In the genomic region with DNA sequence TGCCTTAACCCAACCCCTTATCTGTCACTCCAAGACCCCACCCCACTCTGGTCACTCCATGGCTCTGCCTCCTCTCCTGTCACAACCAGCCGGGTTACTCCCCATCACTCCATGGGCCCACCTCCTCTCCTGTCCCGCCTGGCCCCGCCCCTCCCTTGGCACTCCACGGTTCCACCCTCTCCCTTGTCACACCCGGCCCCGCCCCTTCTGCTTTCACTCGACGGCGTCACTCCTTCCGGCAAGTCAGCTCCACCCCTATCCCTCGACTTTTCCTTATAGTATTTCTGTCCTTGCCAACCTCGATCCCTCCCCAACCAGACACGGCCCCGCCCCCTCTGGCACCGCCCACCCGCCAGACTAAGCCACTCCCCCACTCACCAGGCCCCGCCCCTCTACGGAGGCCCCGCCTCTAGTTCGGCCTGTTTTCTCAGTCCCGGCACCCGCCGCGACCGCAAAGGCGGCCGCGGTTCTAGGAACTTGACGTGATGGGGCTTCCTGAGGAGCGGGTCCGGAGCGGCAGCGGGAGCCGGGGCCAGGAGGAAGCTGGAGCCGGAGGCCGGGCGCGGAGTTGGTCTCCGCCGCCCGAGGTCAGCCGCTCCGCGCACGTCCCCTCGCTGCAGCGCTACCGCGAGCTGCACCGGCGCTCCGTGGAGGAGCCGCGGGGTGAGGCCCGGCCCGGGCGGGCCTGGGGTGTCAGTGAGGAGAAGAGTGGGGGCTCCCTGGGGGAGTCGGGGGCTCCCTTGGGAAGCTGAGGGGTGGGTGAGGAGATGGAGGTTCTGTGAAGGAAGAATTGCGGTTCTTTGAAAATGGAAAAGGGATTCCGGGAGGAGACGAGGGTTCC, we compare ENCODE assay signal across 8 cellular contexts. TPM values are rescaled to one million over a fixed set of nuclear protein-coding genes. Genes with fewer than 3 reads are reported as not detected.
DNase-seq lines count a peak whose midpoint lies in the region; ATAC-seq and TF ChIP-seq lines count a peak whose summit lies in the region.

A gene with protein sequence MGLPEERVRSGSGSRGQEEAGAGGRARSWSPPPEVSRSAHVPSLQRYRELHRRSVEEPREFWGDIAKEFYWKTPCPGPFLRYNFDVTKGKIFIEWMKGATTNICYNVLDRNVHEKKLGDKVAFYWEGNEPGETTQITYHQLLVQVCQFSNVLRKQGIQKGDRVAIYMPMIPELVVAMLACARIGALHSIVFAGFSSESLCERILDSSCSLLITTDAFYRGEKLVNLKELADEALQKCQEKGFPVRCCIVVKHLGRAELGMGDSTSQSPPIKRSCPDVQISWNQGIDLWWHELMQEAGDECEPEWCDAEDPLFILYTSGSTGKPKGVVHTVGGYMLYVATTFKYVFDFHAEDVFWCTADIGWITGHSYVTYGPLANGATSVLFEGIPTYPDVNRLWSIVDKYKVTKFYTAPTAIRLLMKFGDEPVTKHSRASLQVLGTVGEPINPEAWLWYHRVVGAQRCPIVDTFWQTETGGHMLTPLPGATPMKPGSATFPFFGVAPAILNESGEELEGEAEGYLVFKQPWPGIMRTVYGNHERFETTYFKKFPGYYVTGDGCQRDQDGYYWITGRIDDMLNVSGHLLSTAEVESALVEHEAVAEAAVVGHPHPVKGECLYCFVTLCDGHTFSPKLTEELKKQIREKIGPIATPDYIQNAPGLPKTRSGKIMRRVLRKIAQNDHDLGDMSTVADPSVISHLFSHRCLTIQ (plus strand): TSS at position 452 of the 841 bp plus-strand sequence. CDS start 34 bp downstream, at position 486.

- H3K4me3 ChIP-seq in Panc1 (ENCODE audit: low read depth in 2 of 2, low read length in 2 of 2): peak within 1 kb of the TSS; percentile 71 to 91
- H3K4me3 ChIP-seq in muscle layer of colon (ENCODE audit: low read depth in 1 of 2, low read length in 2 of 2): peak within 1 kb of the TSS; percentile 85 to 93

- peak within 1 kb of the TSS; percentile 91 for H3K9ac ChIP-seq in muscle layer of colon (ENCODE audit: low read length)

- H3K27me3 ChIP-seq in Panc1 (ENCODE audit: control insufficient read depth, insufficient read depth, low read length) (no peaks in the 10 kb centered on the region), muscle layer of colon (ENCODE audit: control insufficient read depth in 1 of 2, insufficient read depth in 2 of 2, low read length in 2 of 2) (no peaks in the 10 kb centered on the region)

- no peak for TF ChIP-seq CTCF in Panc1 (IDR thresholded peaks at IDR 0.05)

- H3K27ac ChIP-seq in Panc1 (ENCODE audit: low read length) (peak within 1 kb of the TSS; percentile 67), muscle layer of colon (ENCODE audit: low read depth, low read length) (peak within 1 kb of the TSS; percentile 80)

- ATAC-seq in GM21529 (IDR thresholded peaks at IDR 0.05; ENCODE audit: unreplicated experiment): peak; percentile 71
- peak; percentile 90 for ATAC-seq in Panc1
- peak; percentile 93 for ATAC-seq in esophagus mucosa

- in situ Hi-C loops in KBM-7 (cut with MboI; ENCODE audit: low pct_unique_long_range_greater_than_20kb, low sequenced_read_pairs) (no loop called here), Panc1 (cut with HindIII; ENCODE audit: low pct_unique_long_range_greater_than_20kb, low sequenced_read_pairs) (no loop called here)

- H3K36me3 ChIP-seq in Panc1 (ENCODE audit: control insufficient read depth, insufficient read depth, low read length) (no peaks in the 10 kb centered on the region), muscle layer of colon (ENCODE audit: insufficient read depth, low read length) (no peaks in the 10 kb centered on the region)

- peaks cover 12% of the 10 kb centered on the region for H3K4me1 ChIP-seq in Panc1 (ENCODE audit: control insufficient read depth, insufficient read depth, low read length)
- peaks cover 39% of the 10 kb centered on the region for H3K4me1 ChIP-seq in muscle layer of colon (ENCODE audit: insufficient read depth, low read length)

- POLR2A ChIA-PET in Panc1 (lab: Charles Lee): interaction anchor here (0.5 to 0.7 kb wide), 2 partner anchors 28 to 168 kb away, joined by 3 to 6 read pairs; no protein-coding TSS in a partner anchor

- intact Hi-C loops in Panc1 (cut with micrococcal nuclease; ENCODE audit: unreplicated experiment): loop anchor here (10.0 kb wide), 1 partner anchor 218 kb away; a partner anchor contains a TSS

- CTCF ChIA-PET in Panc1 (lab: Charles Lee): interaction anchor here (0.5 to 0.6 kb wide), 4 partner anchors 146 to 287 kb away, joined by 4 to 16 read pairs (median 4); no protein-coding TSS in a partner anchor

- DNase-seq in D341Med (ENCODE audit: low spot score) (peak; percentile 93), KBM-7 (peak; percentile 98), Panc1 (ENCODE audit: low read depth, low spot score) (peak; percentile 95)
- DNase-seq in activated T-cell treated with anti-CD3 and anti-CD28 coated beads, Interleukin-2, amount 50 U/mL, for 48 hours: peak; percentile 98
- DNase-seq in stimulated activated CD8-positive, alpha-beta memory T cell treated with anti-CD3 and anti-CD28 coated beads, Interleukin-7, amount 100 ng/mL, for 1 hour (ENCODE audit: low read depth in 2 of 2): peak; percentile 90 to 96

- H3K9me3 ChIP-seq in Panc1 (ENCODE audit: control insufficient read depth, insufficient read depth, low read depth, low read length) (no peaks in the 10 kb centered on the region), muscle layer of colon (ENCODE audit: low read length) (no peaks in the 10 kb centered on the region)

- BruUV-seq in Panc1 (replicated peaks; lab: Mats Ljungman, UMichigan): no TSS peak

RNA-seq across cellular contexts. Expression of the gene that starts here (rescaled TPM):
- 25.4 TPM for total RNA-seq in Panc1 (2021; ENCODE audit: unreplicated experiment)
- polyA plus RNA-seq in Panc1 (2012; ENCODE audit: insufficient read length): 36.0 TPM
- 83.1 TPM for total RNA-seq in esophagus mucosa

Comparison
In these comparisons a context has a peak if more than half of its experiments do, and no peak if none do; other contexts are left out.
1. Peak in every context shown above with its lines: DNase-seq, ATAC-seq, H3K4me3 ChIP-seq and H3K27ac ChIP-seq.